In genomic region chr12:12902036-12902435, GRCh38 we compare ENCODE assay signal across 12 cellular contexts. TPM values are rescaled to one million over a fixed set of nuclear protein-coding genes. Genes with fewer than 3 reads are reported as not detected.
DNase-seq lines count a peak whose midpoint lies in the region; ATAC-seq and TF ChIP-seq lines count a peak whose summit lies in the region.
"Had no signal": no experiment of that assay in that cellular context is flagged by ENCODE, and none has a peak within 500 bp of the region (broad histone marks: within the 10 kb centered on the region; RNA-seq: fewer than 3 reads in every experiment).

No MANE protein-coding gene starts in this region.

- POLR2A ChIA-PET in Caco-2 (lab: Charles Lee), result interaction anchor here (0.7 kb wide), 1 partner anchor 9 kb away, joined by 9 read pairs; no protein-coding TSS in a partner anchor

- no peak for TF ChIP-seq CTCF in Caco-2 (IDR thresholded peaks at IDR 0.05; ENCODE audit: insufficient read depth in 1 of 2, low read depth in 1 of 2, low read length in 1 of 2, severe bottlenecking in 1 of 2, unreplicated experiment in 1 of 2)
- TF ChIP-seq CTCF in fibroblast of the aortic adventitia (IDR thresholded peaks at IDR 0.05; ENCODE audit: insufficient read depth, low read length), result no peak
- no peak for TF ChIP-seq CTCF in BE2C (IDR thresholded peaks at IDR 0.05; ENCODE audit: low read depth, low read length)

- no peaks in the 10 kb centered on the region for H3K9me3 ChIP-seq in Caco-2
- no peaks in the 10 kb centered on the region for H3K9me3 ChIP-seq in BE2C

- no peak overlapping the region for H3K4me3 Mint-ChIP-seq in Caco-2 (ENCODE audit: unreplicated experiment)
- H3K4me3 Mint-ChIP-seq: nephron had no signal

- H3K4me1 Mint-ChIP-seq in Caco-2 (ENCODE audit: low read depth, unreplicated experiment), result peaks cover 52% of the 10 kb centered on the region

- H3K36me3 Mint-ChIP-seq in Caco-2 (ENCODE audit: insufficient read depth, unreplicated experiment), result peaks cover 57% of the 10 kb centered on the region

- ATAC-seq in SK-N-SH treated with all-trans-retinoic acid at 6 μM for 48 hours (no peak), GM21526 (IDR thresholded peaks at IDR 0.05; ENCODE audit: low FRiP score, unreplicated experiment) (no peak), HG03039 (IDR thresholded peaks at IDR 0.05; ENCODE audit: unreplicated experiment) (no peak)

- peak overlapping the region; percentile 34 for H3K27ac Mint-ChIP-seq in Caco-2 (ENCODE audit: unreplicated experiment)
- H3K27ac Mint-ChIP-seq: activated T-helper 2 cell treated with anti-CD3 and anti-CD28 coated beads, Interferon-gamma antibody, Interleukin-2, Interleukin-4, amounts not matched to agents 10 μg/mL and 5 μg/mL and 100 μg/mL, durations not matched to agents 14 hours and 24 hours and 36 hours had no signal

- intact Hi-C loops in Caco-2 (cut with micrococcal nuclease; ENCODE audit: unreplicated experiment), result no loop called here

- H3K36me3 ChIP-seq in Caco-2 (ENCODE audit: control insufficient read depth, insufficient read depth, low read length) (no peaks in the 10 kb centered on the region), BE2C (no peaks in the 10 kb centered on the region)

- H3K4me3 ChIP-seq in Caco-2 (ENCODE audit: low read depth, low read length) (no peak overlapping the region), fibroblast of the aortic adventitia (ENCODE audit: low read depth, low read length) (peak overlapping the region; percentile 31), BE2C (ENCODE audit: low read depth, low read length) (no peak overlapping the region)

- H3K27me3 ChIP-seq in Caco-2 (replicated peaks; ENCODE audit: control insufficient read depth, insufficient read depth, low read length) (no peaks in the 10 kb centered on the region), BE2C (peaks cover 53% of the 10 kb centered on the region)

- no peak for DNase-seq in Caco-2
- DNase-seq in fibroblast of the aortic adventitia (ENCODE audit: low read depth), result peak; percentile 87
- peak; percentile 70 for DNase-seq in renal cortical epithelial cell (ENCODE audit: low read depth)
- DNase-seq in NCI-H774 (lab: John Stamatoyannopoulos, UW), result no peak
- no peak for DNase-seq in BE2C
- DNase-seq: NCI-H146; stimulated activated CD4-positive, alpha-beta T cell treated with anti-CD3 and anti-CD28 coated beads, Interleukin-4, amount 100 ng/mL, for 24 hours had no signal

- no peaks in the 10 kb centered on the region for H3K27me3 Mint-ChIP-seq in Caco-2 (ENCODE audit: insufficient read depth, unreplicated experiment)

- H3K4me1 ChIP-seq in Caco-2 (peaks cover 57% of the 10 kb centered on the region), BE2C (no peaks in the 10 kb centered on the region)

- CTCF ChIA-PET in Caco-2 (lab: Charles Lee), result no interaction called here

- no TSS peak for BruUV-seq in Caco-2 (replicated peaks; lab: Mats Ljungman, UMichigan)

- H3K9me3 Mint-ChIP-seq in Caco-2 (ENCODE audit: unreplicated experiment), result no peaks in the 10 kb centered on the region
- H3K9me3 Mint-ChIP-seq: activated T-helper 2 cell treated with anti-CD3 and anti-CD28 coated beads, Interferon-gamma antibody, Interleukin-2, Interleukin-4, amounts not matched to agents 10 μg/mL and 5 μg/mL and 100 μg/mL, durations not matched to agents 14 hours and 24 hours and 36 hours; nephron had no signal

TF ChIP-seq in SK-N-SH treated with all-trans-retinoic acid at 6 μM for 48 hours, 23 proteins besides CTCF, POLR2A, EP300 and RAD21:
- TF ChIP-seq ISL1 (CRISPR knock-in tag; IDR thresholded peaks at IDR 0.05) (0 out of 2 replicates have a peak, but pooled peaks have one; percentile 16), POU6F1 (CRISPR knock-in tag; IDR thresholded peaks at IDR 0.05; ENCODE audit: borderline replicate concordance, low read depth) (no peak)

RNA-seq across cellular contexts. Expression of gene GPRC5A, which starts 10.7 kb away (rescaled TPM):
- total RNA-seq in Caco-2 (2022) (73.9 and 99.7 TPM in 2 replicates), fibroblast of the aortic adventitia (ENCODE audit: low replicate concordance) (5.4 and 15.5 TPM in 2 replicates), renal cortical epithelial cell (55.9 and 101 TPM in 2 replicates)
- not detected for polyA plus RNA-seq in BE2C (2012; ENCODE audit: insufficient read depth, insufficient read length, low read depth)
- total RNA-seq: activated T-helper 2 cell treated with anti-CD3 and anti-CD28 coated beads, Interferon-gamma antibody, Interleukin-2, Interleukin-4, amounts not matched to agents 10 μg/mL and 5 μg/mL and 100 μg/mL, durations not matched to agents 14 hours and 24 hours and 36 hours had no signal

RNA-seq across cellular contexts. Expression of gene GPRC5D, which starts 49.9 kb away (rescaled TPM):
- total RNA-seq in Caco-2 (2022) (not detected in 2 replicates), fibroblast of the aortic adventitia (ENCODE audit: low replicate concordance) (not detected in 2 replicates), renal cortical epithelial cell (not detected in 2 replicates)
- 1.3 TPM for polyA plus RNA-seq in BE2C (2012; ENCODE audit: insufficient read depth, insufficient read length, low read depth)
- total RNA-seq: activated T-helper 2 cell treated with anti-CD3 and anti-CD28 coated beads, Interferon-gamma antibody, Interleukin-2, Interleukin-4, amounts not matched to agents 10 μg/mL and 5 μg/mL and 100 μg/mL, durations not matched to agents 14 hours and 24 hours and 36 hours had no signal

Comparison
In these comparisons a context has a peak if more than half of its experiments do, and no peak if none do; other contexts are left out.
1. DNase-seq: peak in fibroblast of the aortic adventitia (single experiment) and renal cortical epithelial cell (single experiment); none in Caco-2 (0 of 2), NCI-H774 (single experiment) and BE2C (single experiment).